ENCODE assay signal across 8 cellular contexts in the genomic region with DNA sequence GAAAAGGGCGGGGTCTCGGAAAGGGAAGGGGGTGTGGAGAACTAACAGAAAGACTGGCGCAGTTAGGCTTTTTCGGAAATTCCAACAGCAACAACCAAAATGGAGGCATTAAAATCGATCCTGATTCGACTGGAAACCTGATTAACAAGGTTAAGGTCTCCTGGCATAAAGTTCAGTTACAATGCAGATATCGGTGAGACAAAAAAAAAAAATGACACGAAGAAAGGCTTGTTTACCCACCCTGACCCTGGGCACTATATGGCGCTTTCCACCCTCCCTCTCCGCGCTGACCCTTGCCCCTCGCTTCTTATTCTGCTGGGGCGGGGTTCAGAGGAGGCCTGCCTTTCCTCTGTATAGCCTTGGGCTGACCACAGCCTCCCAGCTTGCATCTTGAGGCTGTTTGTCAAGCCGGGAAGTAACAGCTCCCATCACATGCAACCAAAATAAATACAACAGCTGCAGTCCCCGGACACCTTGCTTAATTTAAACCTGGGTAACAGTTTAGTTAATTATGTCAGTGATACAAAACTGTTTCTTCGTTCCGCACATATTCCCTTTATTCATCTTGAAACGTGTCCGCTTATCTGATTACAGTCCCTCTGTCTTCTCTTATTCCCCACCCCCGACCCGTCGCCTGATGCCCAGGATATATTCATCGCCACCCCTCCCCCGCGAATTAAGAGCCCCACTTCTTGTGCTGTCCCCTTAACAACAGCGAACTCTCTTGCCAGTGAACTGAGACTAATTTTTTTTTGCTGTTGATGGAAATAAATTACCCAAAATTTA. TPM values are rescaled to one million over a fixed set of nuclear protein-coding genes. Genes with fewer than 3 reads are reported as not detected.
DNase-seq lines count a peak whose midpoint lies in the region; ATAC-seq and TF ChIP-seq lines count a peak whose summit lies in the region.

No MANE protein-coding gene starts in this region.

- peaks cover 29% of the 10 kb centered on the region for H3F3A ChIP-seq in PC-9 (ENCODE audit: insufficient read depth, low read depth)

- intact Hi-C loops in PC-9 (cut with micrococcal nuclease; ENCODE audit: unreplicated experiment) = loop anchor here (1.0 kb wide), 2 partner anchors 662 to 683 kb away; no protein-coding TSS in a partner anchor
- intact Hi-C loops in natural killer cell (cut with micrococcal nuclease) = loop anchor here (1.0 to 2.0 kb wide), 3 partner anchors 278 to 1028 kb away; partner anchors contain the start of genes FBXL17 and MAN2A1
- intact Hi-C loops in testis (cut with DNase I; ENCODE audit: low total_unique reads) = no loop called here

- TF ChIP-seq CTCF in AG04450 (IDR thresholded peaks at IDR 0.05; ENCODE audit: low read depth, low read length) (no peak), PC-9 (conservative IDR thresholded peaks at IDR 0.05) (peak; percentile 52), fibroblast of the aortic adventitia (IDR thresholded peaks at IDR 0.05; ENCODE audit: insufficient read depth, low read length) (no peak), natural killer cell (IDR thresholded peaks at IDR 0.05) (no peak), testis (IDR thresholded peaks at IDR 0.05) (no peak)

- H3K4me1 ChIP-seq in PC-9 (replicated peaks; ENCODE audit: insufficient read depth) (peaks cover 34% of the 10 kb centered on the region), testis (peaks cover 14% of the 10 kb centered on the region)

- 0 to 1% methylated on average over 26 of the region's 26 CpGs for WGBS in testis, 2 donors

- H4K20me1 ChIP-seq in PC-9 (ENCODE audit: insufficient read depth) = no peaks in the 10 kb centered on the region

- H3K4me3 ChIP-seq in AG04450 (ENCODE audit: low read depth, low read length) = peak overlapping the region; percentile 67
- peak overlapping the region; percentile 63 for H3K4me3 ChIP-seq in PC-9
- peak overlapping the region; percentile 67 for H3K4me3 ChIP-seq in fibroblast of the aortic adventitia (ENCODE audit: low read depth, low read length)
- peak overlapping the region; percentile 89 to 91 for H3K4me3 ChIP-seq in testis

- H3K9me3 Mint-ChIP-seq in natural killer cell = no peaks in the 10 kb centered on the region

- H3K27ac ChIP-seq in AG04450 (ENCODE audit: low read depth, low read length) (peak overlapping the region; percentile 98), PC-9 (peak overlapping the region; percentile 81), testis (peak overlapping the region; percentile 99)

- no peaks in the 10 kb centered on the region for H3K9me2 ChIP-seq in PC-9 (ENCODE audit: insufficient read depth)

- no peaks in the 10 kb centered on the region for H3K36me3 ChIP-seq in PC-9 (ENCODE audit: low read depth)
- H3K36me3 ChIP-seq in testis (ENCODE audit: low read depth, missing control alignments) = no peaks in the 10 kb centered on the region

- ATAC-seq in HG03354 (IDR thresholded peaks at IDR 0.05; ENCODE audit: poor library complexity, severe bottlenecking, unreplicated experiment) = peak; percentile 17
- ATAC-seq in natural killer cell = peak; percentile 14 to 38 (median 21)

- H3K4me3 Mint-ChIP-seq in natural killer cell = peak overlapping the region; percentile 99

- no peaks in the 10 kb centered on the region for H3K27me3 ChIP-seq in AG04450 (ENCODE audit: control insufficient read depth, insufficient read depth, low read length)
- H3K27me3 ChIP-seq in PC-9 (ENCODE audit: insufficient read depth, low read depth) = no peaks in the 10 kb centered on the region
- H3K27me3 ChIP-seq in testis = no peaks in the 10 kb centered on the region

- CTCF ChIA-PET in AG04450 (lab: Charles Lee) (interaction anchor here (0.6 kb wide), 1 partner anchor 456 kb away, joined by 3 read pairs; no protein-coding TSS in a partner anchor), PC-9 (lab: Charles Lee) (no interaction called here)

- peaks cover 46 to 48% of the 10 kb centered on the region in 2 donors for H3K4me1 Mint-ChIP-seq in natural killer cell

- peak overlapping the region; percentile 99 to 100 for H3K27ac Mint-ChIP-seq in natural killer cell

- H3K4me2 ChIP-seq in PC-9 = peak overlapping the region; percentile 92

- H3K79me2 ChIP-seq in PC-9 (ENCODE audit: low read depth) = peaks cover 30% of the 10 kb centered on the region

- H3K36me3 Mint-ChIP-seq in natural killer cell = no peaks in the 10 kb centered on the region

- POLR2A ChIA-PET in AG04450 (lab: Yijun Ruan, JAX) = interaction anchor here (0.7 to 1.6 kb wide), 7 partner anchors 17 to 1028 kb away, joined by 3 to 8 read pairs (median 5); no protein-coding TSS in a partner anchor
- POLR2A ChIA-PET in PC-9 (lab: Charles Lee; ENCODE audit: unreplicated experiment) = interaction anchor here (0.6 to 0.8 kb wide), 2 partner anchors 247 to 683 kb away, joined by 4 read pairs; no protein-coding TSS in a partner anchor

- H3K9me3 ChIP-seq in AG04450 (ENCODE audit: control insufficient read depth, insufficient read depth, low read length) = peaks cover 5% of the 10 kb centered on the region
- H3K9me3 ChIP-seq in PC-9 (ENCODE audit: insufficient read depth, low read depth) = 0 out of 2 replicates have a peak, but pooled peaks cover 3% of the 10 kb centered on the region
- no peaks in the 10 kb centered on the region for H3K9me3 ChIP-seq in testis

- peak; percentile 40 for TF ChIP-seq POLR2A in GM18526 (IDR thresholded peaks at IDR 0.05; ENCODE audit: extremely low read depth, insufficient read length)
- TF ChIP-seq POLR2A in testis (IDR thresholded peaks at IDR 0.05) = peak; percentile 48

- H3K27me3 Mint-ChIP-seq in natural killer cell (ENCODE audit: low read depth in 2 of 2) = no peaks in the 10 kb centered on the region

- TSS peak; percentile 96 for BruUV-seq in PC-9 (replicated peaks; lab: Mats Ljungman, UMichigan)

- peak overlapping the region; percentile 82 for H2AFZ ChIP-seq in PC-9

- DNase-seq in AG04450 (ENCODE audit: low read depth, low spot score) (no peak), PC-9 (peak; percentile 72 to 76), fibroblast of the aortic adventitia (ENCODE audit: low read depth) (peak; percentile 84), natural killer cell (peak; percentile 51), testis (peak; percentile 84)
- DNase-seq in activated T-helper 9 cell treated with anti-CD3 and anti-CD28 coated beads, Interleukin-2, amount 50 U/mL, for 16 hours (ENCODE audit: low read depth) = peak; percentile 10

RNA-seq across cellular contexts. Expression of gene PJA2, which starts 0.8 kb away (rescaled TPM):
- polyA plus RNA-seq in AG04450 (2011; rRNA removed) (78.6 and 109 TPM in 2 replicates), testis (ENCODE audit: insufficient read depth, low read depth, low replicate concordance) (77.3 TPM)
- polyA minus RNA-seq in AG04450 (2011; rRNA and poly(A)+ RNA removed) = 65.1 and 114 TPM in 2 replicates
- total RNA-seq in PC-9 (2021) (23.0 and 29.9 TPM in 2 replicates), fibroblast of the aortic adventitia (ENCODE audit: low replicate concordance) (112 and 124 TPM in 2 replicates), natural killer cell (10 to 100 TPM; 85.6 to 99.8 (median 90.8) TPM), testis (100 to 1,000 TPM; 105 to 112 TPM)
